Comparison of ENCODE assay signal across 1 cellular context in the genomic region with DNA sequence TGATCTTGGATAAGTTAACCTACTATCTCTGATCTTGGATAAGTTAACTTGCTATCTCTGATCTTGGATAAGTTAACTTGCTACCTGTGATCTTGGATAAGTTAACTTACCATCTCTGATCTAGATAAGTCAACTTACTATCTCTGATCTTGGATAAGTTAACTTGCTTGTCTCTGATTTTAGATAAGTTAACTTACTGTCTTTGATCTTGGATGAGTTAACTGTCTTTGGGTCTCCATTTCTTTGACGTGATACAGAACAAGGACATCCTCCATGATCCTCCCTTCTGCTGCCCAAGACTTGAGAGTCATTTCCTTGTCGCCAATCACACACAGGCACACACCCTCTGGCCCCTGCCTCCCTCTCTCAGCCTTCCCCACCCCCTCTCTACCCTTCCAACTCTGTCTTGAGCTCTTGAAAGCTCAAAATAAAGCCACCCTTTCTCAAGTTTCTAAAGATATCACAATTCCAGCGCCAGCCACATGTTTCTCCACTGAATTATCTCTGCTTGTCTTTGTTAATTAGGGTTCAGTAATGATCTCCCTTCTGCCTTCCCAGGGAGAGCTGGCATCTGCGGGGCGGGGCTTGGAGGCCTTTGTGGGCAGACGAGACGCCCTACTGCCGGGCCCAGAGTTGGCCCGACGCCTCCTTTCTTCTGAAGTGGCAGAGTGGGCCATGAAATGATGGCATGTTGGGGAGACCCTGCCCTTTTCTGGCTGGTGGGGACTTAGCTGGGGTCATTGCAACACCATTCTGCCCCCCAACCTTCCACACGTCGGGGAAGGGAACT.
TF ChIP-seq lines count a peak whose summit lies in the region.

No MANE protein-coding gene starts in this region.

TF ChIP-seq in WTC11, 78 proteins besides CTCF, POLR2A, EP300 and RAD21 (continued from another document):
- TF ChIP-seq STAT6 (CRISPR knock-in tag; conservative IDR thresholded peaks at IDR 0.05; ENCODE audit: low read depth): no peak
- TF ChIP-seq TP53 (CRISPR knock-in tag; IDR thresholded peaks at IDR 0.05): no peak
- TF ChIP-seq, protein P1, sequence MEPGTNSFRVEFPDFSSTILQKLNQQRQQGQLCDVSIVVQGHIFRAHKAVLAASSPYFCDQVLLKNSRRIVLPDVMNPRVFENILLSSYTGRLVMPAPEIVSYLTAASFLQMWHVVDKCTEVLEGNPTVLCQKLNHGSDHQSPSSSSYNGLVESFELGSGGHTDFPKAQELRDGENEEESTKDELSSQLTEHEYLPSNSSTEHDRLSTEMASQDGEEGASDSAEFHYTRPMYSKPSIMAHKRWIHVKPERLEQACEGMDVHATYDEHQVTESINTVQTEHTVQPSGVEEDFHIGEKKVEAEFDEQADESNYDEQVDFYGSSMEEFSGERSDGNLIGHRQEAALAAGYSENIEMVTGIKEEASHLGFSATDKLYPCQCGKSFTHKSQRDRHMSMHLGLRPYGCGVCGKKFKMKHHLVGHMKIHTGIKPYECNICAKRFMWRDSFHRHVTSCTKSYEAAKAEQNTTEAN (CRISPR knock-in tag; IDR thresholded peaks at IDR 0.05): no peak
- TF ChIP-seq IRF1 (CRISPR knock-in tag; IDR thresholded peaks at IDR 0.05): no peak
- no peak for TF ChIP-seq ZNF671 (CRISPR knock-in tag; IDR thresholded peaks at IDR 0.05)
- TF ChIP-seq ZNF512 (CRISPR knock-in tag; IDR thresholded peaks at IDR 0.05; ENCODE audit: borderline replicate concordance): no peak
